Comparison of ENCODE assay signal across 8 cellular contexts in genomic region chr3:50600841-50601591, GRCh38. TPM values are rescaled to one million over a fixed set of nuclear protein-coding genes. Genes with fewer than 3 reads are reported as not detected.
DNase-seq lines count a peak whose midpoint lies in the region; ATAC-seq and TF ChIP-seq lines count a peak whose summit lies in the region.

No MANE protein-coding gene starts in this region.

- WGBS in hepatocyte (ENCODE audit: low lambda C conversion rate, missing lambda C conversion rate) = 17% methylated on average over 14 of the region's 14 CpGs

- peak overlapping the region; percentile 21 to 46 for H3K4me3 ChIP-seq in ascending aorta
- H3K4me3 ChIP-seq in hepatocyte = no peak overlapping the region
- peak overlapping the region in 1 of 7 experiments; percentile 7 for H3K4me3 ChIP-seq in skin epidermis

- peak overlapping the region; percentile 58 for H3K4me2 ChIP-seq in hepatocyte

- H4K20me1 ChIP-seq in hepatocyte (ENCODE audit: insufficient read depth, poor library complexity, severe bottlenecking) = no peaks in the 10 kb centered on the region

- H3K9me3 ChIP-seq in ascending aorta (no peaks in the 10 kb centered on the region), hepatocyte (ENCODE audit: low read depth) (no peaks in the 10 kb centered on the region)

- ATAC-seq in GM19452 (IDR thresholded peaks at IDR 0.05; ENCODE audit: unreplicated experiment) (peak; percentile 82), GM18519 (IDR thresholded peaks at IDR 0.05; ENCODE audit: low FRiP score, unreplicated experiment) (no peak)

- H3K36me3 ChIP-seq in ascending aorta (no peaks in the 10 kb centered on the region), hepatocyte (replicated peaks; ENCODE audit: insufficient read depth, low read depth) (no peaks in the 10 kb centered on the region)

- H3K79me2 ChIP-seq in hepatocyte = no peaks in the 10 kb centered on the region

- H3K27me3 ChIP-seq in ascending aorta = no peaks in the 10 kb centered on the region
- no peaks in the 10 kb centered on the region for H3K27me3 ChIP-seq in hepatocyte

- no peak overlapping the region for H2AFZ ChIP-seq in hepatocyte

- H3K27ac ChIP-seq in ascending aorta (peak overlapping the region; percentile 94 to 98), hepatocyte (peak overlapping the region; percentile 97), skin epidermis (peak overlapping the region; percentile 6 to 97 (median 92))

- H3K9me2 ChIP-seq in hepatocyte (replicated peaks; ENCODE audit: insufficient read depth) = no peaks in the 10 kb centered on the region

- DNase-seq in AG08396 (ENCODE audit: low spot score) (peak; percentile 91), NCI-H1092 (lab: John Stamatoyannopoulos, UW) (peak; percentile 69), T-helper 22 cell (ENCODE audit: low read depth) (peak; percentile 40), ascending aorta (ENCODE audit: low spot score in 2 of 2) (peak; percentile 88 to 98), hepatocyte (ENCODE audit: low spot score) (peak; percentile 96)

- H3K4me1 ChIP-seq in ascending aorta (peaks cover 20 to 29% of the 10 kb centered on the region in 2 donors), hepatocyte (ENCODE audit: insufficient read depth) (peaks cover 29% of the 10 kb centered on the region)

- intact Hi-C loops in ascending aorta (cut with DNase I) = loop anchor here (1.0 to 5.0 kb wide), 3 partner anchors 16 to 249 kb away; partner anchors contain the start of genes CYB561D2, HEMK1, MAPKAPK3 and NPRL2

- TF ChIP-seq CTCF in ascending aorta (IDR thresholded peaks at IDR 0.05) (no peak), hepatocyte (IDR thresholded peaks at IDR 0.05; ENCODE audit: poor library complexity) (no peak)

RNA-seq across cellular contexts. Expression of gene CISH, which starts 10.6 kb away (rescaled TPM):
- total RNA-seq in ascending aorta (6.1 TPM), hepatocyte (4.0 and 5.9 TPM in 2 replicates)
- polyA plus RNA-seq in hepatocyte = 9.0 and 15.3 TPM in 2 replicates

RNA-seq across cellular contexts. Expression of gene MAPKAPK3, which starts 15.9 kb away (rescaled TPM):
- 23.7 TPM for total RNA-seq in ascending aorta
- 40.5 and 43.0 TPM in 2 replicates for total RNA-seq in hepatocyte
- 40.9 and 43.1 TPM in 2 replicates for polyA plus RNA-seq in hepatocyte

RNA-seq across cellular contexts. Expression of gene HEMK1, which starts 31.7 kb away (rescaled TPM):
- total RNA-seq in ascending aorta = 13.1 TPM
- total RNA-seq in hepatocyte = 18.5 and 18.6 TPM in 2 replicates
- 21.8 and 27.2 TPM in 2 replicates for polyA plus RNA-seq in hepatocyte

RNA-seq across cellular contexts. Expression of gene C3orf18, which starts 33.5 kb away (rescaled TPM):
- total RNA-seq in ascending aorta (29.5 TPM), hepatocyte (4.7 and 5.6 TPM in 2 replicates)
- 2.9 and 6.1 TPM in 2 replicates for polyA plus RNA-seq in hepatocyte

Comparison
In these comparisons a context has a peak if more than half of its experiments do, and no peak if none do; other contexts are left out.
1. DNase-seq: peak in every context shown above with its lines; median percentile 96 in hepatocyte; 93 in ascending aorta; 91 in AG08396; 69 in NCI-H1092; 40 in T-helper 22 cell.